ENCODE assay signal across 1 cellular context in the genomic region with DNA sequence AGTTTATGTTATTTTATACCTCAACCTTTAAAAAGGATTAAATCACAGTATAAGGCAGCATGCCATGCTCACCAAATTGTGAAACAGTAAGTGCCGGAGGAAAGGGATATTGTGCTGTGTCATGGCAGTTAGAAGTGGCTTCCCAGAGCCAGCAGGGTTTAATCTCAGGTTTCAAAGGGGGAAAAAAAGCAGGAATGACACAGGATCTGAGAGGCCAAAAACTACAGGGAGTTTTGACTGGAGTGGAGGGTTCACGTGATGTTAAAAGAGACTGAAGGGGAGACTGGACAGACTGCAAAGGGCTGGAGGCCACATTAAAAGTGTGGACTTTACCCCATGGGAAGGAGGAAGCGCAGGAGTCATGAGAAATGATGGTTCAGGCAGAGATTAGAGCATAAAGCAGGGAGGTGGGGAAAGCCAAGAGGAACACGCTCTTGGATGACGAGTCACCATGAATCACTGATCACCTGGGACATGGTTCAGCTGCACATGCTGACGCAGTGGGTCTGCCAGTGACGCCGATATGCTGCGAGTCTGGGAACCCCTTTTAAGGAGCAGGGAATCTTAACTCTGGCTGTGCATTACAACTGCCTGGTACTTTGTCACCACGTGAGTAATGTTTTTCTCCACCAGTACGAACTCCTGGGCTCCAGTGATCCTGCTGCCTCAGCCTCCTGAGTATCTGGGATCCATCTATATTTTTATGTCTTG.
TF ChIP-seq lines count a peak whose summit lies in the region.

No MANE protein-coding gene starts in this region.

TF ChIP-seq in IMR-90, 13 proteins besides CTCF, POLR2A, EP300 and RAD21 (continued from another document):
- no peak for TF ChIP-seq RCOR1 (IDR thresholded peaks at IDR 0.05; ENCODE audit: insufficient replicate concordance, low read length)
